ENCODE assay signal across 8 cellular contexts in the genomic region with DNA sequence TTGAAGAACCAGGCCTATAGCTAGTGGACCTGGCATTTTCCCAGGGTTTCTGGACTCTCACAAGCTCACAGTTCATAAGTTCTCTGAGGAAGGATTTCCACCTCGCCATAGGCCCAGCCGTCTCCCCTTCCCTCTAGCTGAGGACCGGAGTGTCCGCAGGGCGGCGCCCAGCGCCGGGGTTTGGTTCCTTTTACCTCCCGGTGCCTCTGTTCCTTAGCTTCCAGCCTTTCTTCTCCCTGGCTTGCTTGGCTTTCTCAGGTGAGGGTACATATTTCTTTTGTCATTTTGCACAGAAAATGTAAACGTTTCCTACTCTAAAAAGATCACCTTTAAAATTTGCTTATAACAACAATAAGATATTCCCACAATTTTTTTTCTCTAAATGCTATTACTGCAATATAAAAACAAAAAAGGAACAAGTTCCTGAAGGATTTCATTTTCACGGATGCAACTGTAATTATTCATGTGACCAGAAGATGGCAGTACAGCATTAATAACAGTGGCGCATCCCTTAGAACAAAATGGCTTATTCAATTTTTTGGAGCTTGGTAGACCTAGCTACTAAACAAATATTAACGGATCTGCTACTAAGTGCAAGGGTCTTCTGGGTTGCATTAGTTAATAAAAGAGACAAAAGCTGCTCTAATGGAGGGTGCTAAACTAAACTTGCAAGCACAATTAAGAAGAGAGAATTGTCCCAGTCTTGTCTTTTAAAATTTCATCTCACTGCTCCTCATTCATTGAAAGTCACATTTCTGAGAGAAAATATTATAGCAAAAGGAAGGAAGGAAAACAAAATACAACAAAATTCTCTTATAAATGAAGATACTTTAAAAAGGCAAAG.
DNase-seq lines count a peak whose midpoint lies in the region; ATAC-seq and TF ChIP-seq lines count a peak whose summit lies in the region.

No MANE protein-coding gene starts in this region.

- WGBS in heart right ventricle, 2 donors, result 3 to 4% methylated on average over 13 of the region's 13 CpGs

- no peaks in the 10 kb centered on the region for H3K36me3 ChIP-seq in heart right ventricle

- H3K4me3 ChIP-seq in heart right ventricle, result no peak overlapping the region

- no peaks in the 10 kb centered on the region for H3K4me1 ChIP-seq in heart right ventricle

- no peaks in the 10 kb centered on the region for H3K27me3 ChIP-seq in heart right ventricle

- H3K9me3 ChIP-seq in heart right ventricle, result no peaks in the 10 kb centered on the region

- DNase-seq in heart right ventricle, result no peak
- no peak for DNase-seq in Right ventricle myocardium superior
- DNase-seq in NCI-H226, result peak; percentile 51
- DNase-seq in astrocyte of the hippocampus (ENCODE audit: low read depth, low spot score), result peak; percentile 79
- peak; percentile 79 for DNase-seq in inferior parietal cortex (ENCODE audit: extremely low spot score)
- peak; percentile 33 for DNase-seq in stromal cell of bone marrow (ENCODE audit: low read depth)
- DNase-seq in activated naive CD4-positive, alpha-beta T cell (lab: John Stamatoyannopoulos, UW), result no peak

- peak; percentile 70 to 89 (median 81) for TF ChIP-seq CTCF in heart right ventricle (IDR thresholded peaks at IDR 0.05)

- no peak overlapping the region for H3K27ac ChIP-seq in heart right ventricle

- intact Hi-C loops in heart right ventricle (cut with DNase I) (loop anchor here in 9 of 10 donors (5.0 to 10.0 kb wide), 6 partner anchors 210 to 960 kb away; no protein-coding TSS in a partner anchor), Right ventricle myocardium superior (cut with DNase I) (loop anchor here (10.0 kb wide), 1 partner anchor 950 kb away; no protein-coding TSS in a partner anchor)

- ATAC-seq in heart right ventricle (no peak), Right ventricle myocardium superior (ENCODE audit: poor library complexity) (no peak), HG02885 (IDR thresholded peaks at IDR 0.05; ENCODE audit: poor library complexity, unreplicated experiment) (peak; percentile 66)

Comparison
In these comparisons a context has a peak if more than half of its experiments do, and no peak if none do; other contexts are left out.
1. DNase-seq: peak in NCI-H226 (single experiment), astrocyte of the hippocampus (single experiment), inferior parietal cortex (single experiment) and stromal cell of bone marrow (single experiment); none in heart right ventricle (0 of 2), Right ventricle myocardium superior (single experiment) and activated naive CD4-positive, alpha-beta T cell (0 of 4).